In genomic region chr17:55323518-55324295, GRCh38 we compare ENCODE assay signal across 1 cellular context.
A peak's percentile ranks its signal among the peaks of the same experiment; 100 is the strongest.
TF ChIP-seq lines count a peak whose summit lies in the region.

No MANE protein-coding gene starts in this region.

TF ChIP-seq in HepG2, 621 proteins besides CTCF, POLR2A, EP300 and RAD21 (continued from another document and continues in another):
- TF ChIP-seq ZBTB14 (CRISPR knock-in tag; IDR thresholded peaks at IDR 0.05): no peak
- 0 out of 2 replicates have a peak, but pooled peaks have one; percentile 26 for TF ChIP-seq ELF3 (CRISPR knock-in tag; IDR thresholded peaks at IDR 0.05)
- no peak for TF ChIP-seq SRF (IDR thresholded peaks at IDR 0.05; ENCODE audit: low read depth, low read length)
- no peak for TF ChIP-seq NFAT5 (CRISPR knock-in tag; IDR thresholded peaks at IDR 0.05)
- TF ChIP-seq CREB1 (IDR thresholded peaks at IDR 0.05): 0 out of 2 replicates have a peak, but pooled peaks have one; percentile 7
- TF ChIP-seq CREB1 (CRISPR knock-in tag; IDR thresholded peaks at IDR 0.05): no peak
- TF ChIP-seq ZBTB2 (CRISPR knock-in tag; IDR thresholded peaks at IDR 0.05; ENCODE audit: low read depth): no peak
- TF ChIP-seq DDIT3 (CRISPR knock-in tag; IDR thresholded peaks at IDR 0.05): no peak
- no peak for TF ChIP-seq CSRNP2 (CRISPR knock-in tag; conservative IDR thresholded peaks at IDR 0.05; ENCODE audit: low read depth)
- no peak for TF ChIP-seq JUND (CRISPR knock-in tag; IDR thresholded peaks at IDR 0.05)
- TF ChIP-seq JDP2 (CRISPR knock-in tag; IDR thresholded peaks at IDR 0.05; ENCODE audit: borderline replicate concordance): no peak
- TF ChIP-seq ZNF30 (CRISPR knock-in tag; IDR thresholded peaks at IDR 0.05): no peak
- TF ChIP-seq PHF21A (CRISPR knock-in tag; IDR thresholded peaks at IDR 0.05): no peak
- TF ChIP-seq ZNF512B (CRISPR knock-in tag; IDR thresholded peaks at IDR 0.05; ENCODE audit: borderline replicate concordance): no peak
- TF ChIP-seq ZBTB34 (CRISPR knock-in tag; IDR thresholded peaks at IDR 0.05): no peak
- TF ChIP-seq MAZ (IDR thresholded peaks at IDR 0.05; ENCODE audit: borderline replicate concordance, low read depth, low read length): no peak
- TF ChIP-seq MAZ (CRISPR knock-in tag; IDR thresholded peaks at IDR 0.05; ENCODE audit: low read depth): no peak
- no peak for TF ChIP-seq MYPOP (CRISPR knock-in tag; IDR thresholded peaks at IDR 0.05)
- no peak for TF ChIP-seq ZNF547 (CRISPR knock-in tag; IDR thresholded peaks at IDR 0.05)
- TF ChIP-seq KAT7 (CRISPR knock-in tag; IDR thresholded peaks at IDR 0.05; ENCODE audit: borderline replicate concordance): no peak
- no peak for TF ChIP-seq MIXL1 (CRISPR knock-in tag; IDR thresholded peaks at IDR 0.05)
- no peak for TF ChIP-seq TIGD3 (CRISPR knock-in tag; IDR thresholded peaks at IDR 0.05; ENCODE audit: borderline replicate concordance)
- no peak for TF ChIP-seq YY1 (IDR thresholded peaks at IDR 0.05; ENCODE audit: insufficient read depth, insufficient replicate concordance, low read depth, low read length)
- no peak for TF ChIP-seq ZFP36L1 (CRISPR knock-in tag; IDR thresholded peaks at IDR 0.05)
- no peak for TF ChIP-seq ZNF264 (CRISPR knock-in tag; IDR thresholded peaks at IDR 0.05)
- TF ChIP-seq U2AF2 (IDR thresholded peaks at IDR 0.05; ENCODE audit: low read depth, low read length): no peak
- no peak for TF ChIP-seq MEF2D (CRISPR knock-in tag; IDR thresholded peaks at IDR 0.05)
- TF ChIP-seq ZSCAN21 (CRISPR knock-in tag; IDR thresholded peaks at IDR 0.05; ENCODE audit: borderline replicate concordance): no peak
- 0 out of 2 replicates have a peak, but pooled peaks have one; percentile 11 for TF ChIP-seq NR2C2 (CRISPR knock-in tag; IDR thresholded peaks at IDR 0.05; ENCODE audit: borderline replicate concordance)
- no peak for TF ChIP-seq MBNL3 (CRISPR knock-in tag; conservative IDR thresholded peaks at IDR 0.05)
- TF ChIP-seq ZKSCAN1 (IDR thresholded peaks at IDR 0.05; ENCODE audit: low read length): no peak
- no peak for TF ChIP-seq ZNF12 (CRISPR knock-in tag; IDR thresholded peaks at IDR 0.05)
- TF ChIP-seq REXO4 (CRISPR knock-in tag; IDR thresholded peaks at IDR 0.05; ENCODE audit: borderline replicate concordance): no peak
- TF ChIP-seq GFI1 (CRISPR knock-in tag; IDR thresholded peaks at IDR 0.05; ENCODE audit: borderline replicate concordance): no peak
- no peak for TF ChIP-seq ZNF503 (CRISPR knock-in tag; IDR thresholded peaks at IDR 0.05)
- TF ChIP-seq ZNF256 (CRISPR knock-in tag; conservative IDR thresholded peaks at IDR 0.05): no peak
- TF ChIP-seq CREB3 (CRISPR knock-in tag; IDR thresholded peaks at IDR 0.05): 0 out of 2 replicates have a peak, but pooled peaks have one; percentile 48
- TF ChIP-seq RBM22 (optimal IDR thresholded peaks at IDR 0.05; ENCODE audit: low read length): peak; percentile 83
- TF ChIP-seq NFKB2 (CRISPR knock-in tag; IDR thresholded peaks at IDR 0.05; ENCODE audit: borderline replicate concordance): no peak
- no peak for TF ChIP-seq ZNF274 (CRISPR knock-in tag; IDR thresholded peaks at IDR 0.05)
- peak; percentile 59 for TF ChIP-seq POLR2AphosphoS5 (IDR thresholded peaks at IDR 0.05; ENCODE audit: low read depth, low read length)
